In genomic region chr2:42659601-42660000, GRCh38 we compare ENCODE assay signal across 18 cellular contexts.
DNase-seq lines count a peak whose midpoint lies in the region; ATAC-seq, FAIRE-seq and TF ChIP-seq lines count a peak whose summit lies in the region.
"Had no signal": no experiment of that assay in that cellular context is flagged by ENCODE, and none has a peak within 500 bp of the region (broad histone marks: within the 10 kb centered on the region; RNA-seq: fewer than 3 reads in every experiment).

No MANE protein-coding gene starts in this region.

- no peak for FAIRE-seq in GM12892 (lab: Jason Lieb, UNC)
- FAIRE-seq: D721Med had no signal

- no peak overlapping the region for H2BK120ac ChIP-seq in mesendoderm (ENCODE audit: low read depth, low read length)

- H3K27me3 ChIP-seq in HAP-1 (ENCODE audit: low read depth): no peaks in the 10 kb centered on the region
- no peaks in the 10 kb centered on the region for H3K27me3 ChIP-seq in mesendoderm (ENCODE audit: insufficient read depth, low read length, poor library complexity)
- H3K27me3 ChIP-seq: brain microvascular endothelial cell, Peyer's patch, uterus had no signal

- peaks cover 13% of the 10 kb centered on the region for H3K36me3 Mint-ChIP-seq in brain

- TF ChIP-seq CTCF in brain (conservative IDR thresholded peaks at IDR 0.05): no peak

- no peaks in the 10 kb centered on the region for H3K79me2 ChIP-seq in mesendoderm (ENCODE audit: control insufficient read depth, insufficient read depth, low read length)

- no peaks in the 10 kb centered on the region for H3K79me1 ChIP-seq in mesendoderm (ENCODE audit: low read length)

- WGBS in mesendoderm (ENCODE audit: extremely low coverage, insufficient coverage, low lambda C conversion rate): no CpG with 5 or more reads among the region's 4 CpGs

- no peak overlapping the region for H3K18ac ChIP-seq in mesendoderm (ENCODE audit: low read length)

- H3K4me3 ChIP-seq in HAP-1: no peak overlapping the region
- no peak overlapping the region for H3K4me3 ChIP-seq in mesendoderm (ENCODE audit: low read length)
- H3K4me3 ChIP-seq: Peyer's patch, uterus had no signal

- no peaks in the 10 kb centered on the region for H3K9me3 Mint-ChIP-seq in brain
- H3K9me3 Mint-ChIP-seq: stimulated activated naive CD8-positive, alpha-beta T cell treated with anti-CD3 and anti-CD28 coated beads, Interleukin-15, Interleukin-2, amounts not matched to agents 100 ng/mL and 50 ng/mL, for 24 hours had no signal

- no peak overlapping the region for H3K56ac ChIP-seq in mesendoderm (ENCODE audit: low read length)

- peak overlapping the region in 4 of 5 experiments; percentile 53 to 82 (median 62) for H3K27ac Mint-ChIP-seq in brain
- H3K27ac Mint-ChIP-seq: stimulated activated naive CD8-positive, alpha-beta T cell treated with anti-CD3 and anti-CD28 coated beads, Interleukin-15, Interleukin-2, amounts not matched to agents 100 ng/mL and 50 ng/mL, for 24 hours had no signal

- H3K9me3 ChIP-seq in HAP-1: no peaks in the 10 kb centered on the region
- H3K9me3 ChIP-seq: Peyer's patch, uterus had no signal

- H2BK15ac ChIP-seq in mesendoderm (replicated peaks; ENCODE audit: low read depth): no peak overlapping the region

- no peak overlapping the region for H3K4ac ChIP-seq in mesendoderm (ENCODE audit: low read depth, low read length)

- no peak overlapping the region for H3K4me2 ChIP-seq in mesendoderm (ENCODE audit: low read length)

- no peak overlapping the region for H3K27ac ChIP-seq in mesendoderm (ENCODE audit: low read depth, low read length)
- H3K27ac ChIP-seq: brain microvascular endothelial cell, Peyer's patch, uterus, VCaP had no signal

- peak; percentile 59 for DNase-seq in Ammon's horn (ENCODE audit: low spot score)
- DNase-seq in HAP-1 (ENCODE audit: low spot score in 2 of 2): peak; percentile 62 to 71
- peak; percentile 30 for DNase-seq in mesendoderm
- DNase-seq in NCI-H1092 treated with DMSO at 0.1 percent for 48 hours (lab: John Stamatoyannopoulos, UW): no peak
- no peak for DNase-seq in GM12892 (ENCODE audit: insufficient read length)
- DNase-seq in NCI-H1092 (lab: John Stamatoyannopoulos, UW): no peak
- DNase-seq: activated gamma-delta T cell treated with Interleukin-2 at 50 U/mL for 16 hours, brain microvascular endothelial cell, NCI-H187 treated with DMSO at 0.1 percent for 48 hours, NCI-H524, Peyer's patch, uterus had no signal

- H2AK5ac ChIP-seq in mesendoderm (ENCODE audit: low read length): no peak overlapping the region

- H3K27me3 Mint-ChIP-seq in brain: no peaks in the 10 kb centered on the region
- H3K27me3 Mint-ChIP-seq: stimulated activated naive CD8-positive, alpha-beta T cell treated with anti-CD3 and anti-CD28 coated beads, Interleukin-15, Interleukin-2, amounts not matched to agents 100 ng/mL and 50 ng/mL, for 24 hours had no signal

- H3K4me1 Mint-ChIP-seq in brain: peaks cover 16% of the 10 kb centered on the region

- H4K8ac ChIP-seq in mesendoderm (ENCODE audit: low read depth, low read length): no peak overlapping the region

- H3K4me3 Mint-ChIP-seq in brain: peak overlapping the region in 2 of 5 experiments; percentile 56 to 74
- H3K4me3 Mint-ChIP-seq: stimulated activated naive CD8-positive, alpha-beta T cell treated with anti-CD3 and anti-CD28 coated beads, Interleukin-15, Interleukin-2, amounts not matched to agents 100 ng/mL and 50 ng/mL, for 24 hours had no signal

- H3K36me3 ChIP-seq in HAP-1 (replicated peaks): peaks cover 26% of the 10 kb centered on the region
- no peaks in the 10 kb centered on the region for H3K36me3 ChIP-seq in mesendoderm (ENCODE audit: control insufficient read depth, insufficient read depth, low read length)
- H3K36me3 ChIP-seq: uterus had no signal

- in situ Hi-C loops in HAP-1 (cut with MboI; ENCODE audit: low sequenced_read_pairs): loop anchor here (25.0 kb wide), 1 partner anchor 297 kb away; the partner anchor contains the start of gene COX7A2L

- H3K9ac ChIP-seq in mesendoderm (ENCODE audit: low read length): no peak overlapping the region

- H4K5ac ChIP-seq in mesendoderm (ENCODE audit: low read length): no peak overlapping the region

- H2BK5ac ChIP-seq in mesendoderm (ENCODE audit: low read length): no peak overlapping the region

- TF ChIP-seq POLR2A in GM12892 (IDR thresholded peaks at IDR 0.05; ENCODE audit: low read depth, low read length): no peak

- H3K4me1 ChIP-seq in HAP-1 (peaks cover 21% of the 10 kb centered on the region), mesendoderm (ENCODE audit: control insufficient read depth, low read depth, low read length) (peaks cover 3% of the 10 kb centered on the region)
- H3K4me1 ChIP-seq: Peyer's patch, uterus had no signal

- ATAC-seq in GM21825 (IDR thresholded peaks at IDR 0.05; ENCODE audit: unreplicated experiment): no peak
- ATAC-seq: left lobe of liver had no signal

- H3K23ac ChIP-seq in mesendoderm (ENCODE audit: low read length): no peak overlapping the region

Comparison
In these comparisons a context has a peak if more than half of its experiments do, and no peak if none do; other contexts are left out.
1. DNase-seq: peak in Ammon's horn (single experiment), HAP-1 (2 of 2) and mesendoderm (single experiment); none in NCI-H1092 treated with DMSO at 0.1 percent for 48 hours (single experiment), GM12892 (single experiment) and NCI-H1092 (single experiment).